28 cellular contexts compared by ENCODE assay signal in the genomic region with DNA sequence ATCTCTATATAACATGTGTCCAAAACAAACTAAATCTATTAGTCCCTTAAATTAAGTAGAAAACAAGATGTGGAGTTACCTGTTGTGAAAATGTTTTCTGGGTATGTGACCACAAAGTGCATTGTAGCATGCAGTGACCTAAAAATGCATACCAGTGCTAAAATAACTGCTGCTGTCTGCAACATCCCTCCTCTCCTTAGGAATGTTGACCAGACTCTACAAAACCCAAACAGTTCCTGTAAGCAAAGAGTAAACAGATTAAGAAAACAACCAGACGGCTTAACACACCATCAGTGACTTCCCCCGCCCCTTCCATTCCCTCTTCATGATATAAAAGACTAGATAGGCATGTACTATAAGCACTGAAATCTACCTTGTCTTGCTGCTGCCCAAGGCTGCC.
"Had no signal": no experiment of that assay in that cellular context is flagged by ENCODE, and none has a peak within 500 bp of the region (broad histone marks: within the 10 kb centered on the region; RNA-seq: fewer than 3 reads in every experiment).

No MANE protein-coding gene starts in this region.

- H3K4me3 ChIP-seq: adrenal gland, body of pancreas, Peyer's patch, SJCRH30 had no signal

- H3K27ac ChIP-seq: adrenal gland, body of pancreas, KMS-11, Peyer's patch, RWPE1, SJCRH30, VCaP had no signal

- H3K4me1 ChIP-seq: adrenal gland, body of pancreas, Peyer's patch, SJCRH30 had no signal

- H3K4me2 ChIP-seq: KMS-11, SK-N-SH had no signal

- H3K36me3 ChIP-seq: adrenal gland, Peyer's patch had no signal

- H3K9ac ChIP-seq: KMS-11, SK-N-SH had no signal

- FAIRE-seq: bronchial epithelial cell had no signal

- H3K27me3 ChIP-seq: adrenal gland, body of pancreas, Peyer's patch, SJCRH30 had no signal

- H3K4me3 Mint-ChIP-seq: activated CD4-positive, alpha-beta memory T cell treated with anti-CD3 and anti-CD28 coated beads for 36 hours; activated CD4-positive, alpha-beta T cell treated with anti-CD3 and anti-CD28 coated beads, Interleukin-2, amount 10 ng/mL, durations not matched to agents 7 days and 5 days; activated naive CD4-positive, alpha-beta T cell treated with anti-CD3 and anti-CD28 coated beads, Interleukin-2, amount 10 ng/mL, durations not matched to agents 7 days and 5 days; activated naive CD8-positive, alpha-beta T cell treated with anti-CD3 and anti-CD28 coated beads, Interleukin-2, amount 10 ng/mL, durations not matched to agents 7 days and 5 days; activated T-helper 17 cell treated with anti-CD3 and anti-CD28 coated beads, Interleukin-2, amount 50 U/mL, for 72 hours had no signal

- DNase-seq: activated CD4-positive, alpha-beta memory T cell treated with anti-CD3 and anti-CD28 coated beads for 36 hours; activated CD4-positive, alpha-beta T cell treated with anti-CD3 and anti-CD28 coated beads, Interleukin-2, amount 10 ng/mL, durations not matched to agents 7 days and 5 days; activated CD4-positive, CD25-positive, alpha-beta regulatory T cell; activated CD8-positive, alpha-beta memory T cell treated with anti-CD3 and anti-CD28 coated beads for 24 hours; activated gamma-delta T cell; activated naive CD4-positive, alpha-beta T cell treated with anti-CD3 and anti-CD28 coated beads, Interleukin-2, amount 10 ng/mL, durations not matched to agents 7 days and 5 days; activated naive CD8-positive, alpha-beta T cell treated with anti-CD3 and anti-CD28 coated beads, Interleukin-2, amount 10 ng/mL, durations not matched to agents 7 days and 5 days; activated T-cell treated with anti-CD3 and anti-CD28 coated beads, Interleukin-2, amount 50 U/mL, for 48 hours; adrenal gland; aorta; body of pancreas; NCI-H1105; NCI-H1436; NCI-H1694 treated with DMSO at 0.1 percent for 48 hours; NCI-H2029 treated with DMSO at 0.1 percent for 48 hours; NCI-H345; NCI-H510A; NCI-H526 treated with DMSO at 0.1 percent for 48 hours; Peyer's patch; Right ventricle myocardium superior; SJCRH30; SK-N-SH; T-helper 1 cell had no signal

- H3K4me1 Mint-ChIP-seq: activated T-helper 17 cell treated with anti-CD3 and anti-CD28 coated beads, Interleukin-2, amount 50 U/mL, for 72 hours had no signal

- H3K27ac Mint-ChIP-seq: activated CD4-positive, alpha-beta memory T cell treated with anti-CD3 and anti-CD28 coated beads for 36 hours; activated CD4-positive, alpha-beta T cell treated with anti-CD3 and anti-CD28 coated beads, Interleukin-2, amount 10 ng/mL, durations not matched to agents 7 days and 5 days; activated naive CD4-positive, alpha-beta T cell treated with anti-CD3 and anti-CD28 coated beads, Interleukin-2, amount 10 ng/mL, durations not matched to agents 7 days and 5 days; activated naive CD8-positive, alpha-beta T cell treated with anti-CD3 and anti-CD28 coated beads, Interleukin-2, amount 10 ng/mL, durations not matched to agents 7 days and 5 days; activated T-helper 17 cell treated with anti-CD3 and anti-CD28 coated beads, Interleukin-2, amount 50 U/mL, for 72 hours had no signal

- H3K27me3 Mint-ChIP-seq: activated CD4-positive, alpha-beta memory T cell treated with anti-CD3 and anti-CD28 coated beads for 36 hours; activated CD4-positive, alpha-beta T cell treated with anti-CD3 and anti-CD28 coated beads, Interleukin-2, amount 10 ng/mL, durations not matched to agents 7 days and 5 days; activated naive CD4-positive, alpha-beta T cell treated with anti-CD3 and anti-CD28 coated beads, Interleukin-2, amount 10 ng/mL, durations not matched to agents 7 days and 5 days; activated naive CD8-positive, alpha-beta T cell treated with anti-CD3 and anti-CD28 coated beads, Interleukin-2, amount 10 ng/mL, durations not matched to agents 7 days and 5 days; activated T-helper 17 cell treated with anti-CD3 and anti-CD28 coated beads, Interleukin-2, amount 50 U/mL, for 72 hours had no signal

- ATAC-seq: activated T-helper 17 cell treated with anti-CD3 and anti-CD28 coated beads, Interleukin-2, amount 50 U/mL, for 72 hours; body of pancreas had no signal

- H3K9me3 ChIP-seq: adrenal gland, body of pancreas, Peyer's patch had no signal
